8 cellular contexts compared by ENCODE assay signal in genomic region chr6:7053125-7053784, GRCh38. TPM values are rescaled to one million over a fixed set of nuclear protein-coding genes. Genes with fewer than 3 reads are reported as not detected.
DNase-seq lines count a peak whose midpoint lies in the region; ATAC-seq, FAIRE-seq and TF ChIP-seq lines count a peak whose summit lies in the region.

No MANE protein-coding gene starts in this region.

- H4K8ac ChIP-seq in H1 (ENCODE audit: extremely low read depth, insufficient read depth, low read length): no peak overlapping the region

- no peak for FAIRE-seq in H1 (lab: Jason Lieb, UNC)

- no peak overlapping the region for H4K5ac ChIP-seq in H1 (ENCODE audit: insufficient read length, low read depth, low read length)

- TF ChIP-seq CTCF in A673 (conservative IDR thresholded peaks at IDR 0.05; ENCODE audit: low read depth, low read length): no peak
- TF ChIP-seq CTCF in H1 (IDR thresholded peaks at IDR 0.05; ENCODE audit: control extremely low read depth in 1 of 3, insufficient read depth in 1 of 3, low read depth in 1 of 3, low read length in 3 of 3): no peak
- no peak for TF ChIP-seq CTCF in nephron progenitor cell (IDR thresholded peaks at IDR 0.05)

- H3K9me3 Mint-ChIP-seq in nephron progenitor cell: no peaks in the 10 kb centered on the region

- ATAC-seq in HG03108 (IDR thresholded peaks at IDR 0.05; ENCODE audit: unreplicated experiment): no peak

- H3K36me3 ChIP-seq in A673 (ENCODE audit: insufficient read depth, low read length, poor library complexity, severe bottlenecking) (no peaks in the 10 kb centered on the region), HUES48 (ENCODE audit: control insufficient read depth, insufficient read depth, low read length) (no peaks in the 10 kb centered on the region), H1 (ENCODE audit: control insufficient read depth in 2 of 4, insufficient read depth in 4 of 4, low read length in 3 of 4) (no peaks in the 10 kb centered on the region)

- H3K79me2 ChIP-seq in H1 (ENCODE audit: control insufficient read depth in 1 of 2, insufficient read depth in 2 of 2, low read length in 2 of 2): no peaks in the 10 kb centered on the region

- TSS peak; percentile 39 for BruUV-seq in A673 (replicated peaks; lab: Mats Ljungman, UMichigan)

- H2BK120ac ChIP-seq in H1 (replicated peaks; ENCODE audit: low read depth, low read length): no peak overlapping the region

- H2BK5ac ChIP-seq in H1 (ENCODE audit: low read depth, low read length): no peak overlapping the region

- H3K4ac ChIP-seq in H1 (replicated peaks; ENCODE audit: insufficient read length, low read depth, low read length): no peak overlapping the region

- peaks cover 23% of the 10 kb centered on the region for H3K27me3 Mint-ChIP-seq in nephron progenitor cell (ENCODE audit: low read depth, poor library complexity)

- H4K20me1 ChIP-seq in H1 (replicated peaks in 1 of 2; ENCODE audit: control insufficient read depth in 1 of 2, insufficient read depth in 2 of 2, low read length in 2 of 2): no peaks in the 10 kb centered on the region

- H2BK15ac ChIP-seq in H1 (ENCODE audit: low read length): no peak overlapping the region

- H3K4me1 Mint-ChIP-seq in nephron progenitor cell: peaks cover 17% of the 10 kb centered on the region

- no peak overlapping the region for H3K23ac ChIP-seq in H1 (ENCODE audit: insufficient read length)

- POLR2A ChIA-PET in A673 (lab: Charles Lee; ENCODE audit: low non-redundant PET): no interaction called here
- POLR2A ChIA-PET in H1 (lab: Charles Lee; ENCODE audit: partially characterized antibody): interaction anchor here (1.4 to 1.7 kb wide), 2 partner anchors 53 to 186 kb away, joined by 4 to 7 read pairs; no protein-coding TSS in a partner anchor

- H3K4me3 Mint-ChIP-seq in nephron progenitor cell: peak overlapping the region; percentile 78

- H3K4me2 ChIP-seq in H1 (ENCODE audit: insufficient read depth in 1 of 2, low read depth in 2 of 2, low read length in 2 of 2): peak overlapping the region; percentile 97 to 98

- H3K36me3 Mint-ChIP-seq in nephron progenitor cell (ENCODE audit: low read depth): no peaks in the 10 kb centered on the region

- H3K18ac ChIP-seq in H1 (ENCODE audit: extremely low read depth, low read length): no peak overlapping the region

- H2AFZ ChIP-seq in H1 (ENCODE audit: low read length): no peak overlapping the region

- H3K27ac ChIP-seq in A673 (ENCODE audit: low read depth, low read length, poor library complexity, severe bottlenecking) (no peak overlapping the region), HUES48 (ENCODE audit: low read depth, low read length) (no peak overlapping the region), H1 (ENCODE audit: low read depth, low read length) (no peak overlapping the region)

- intact Hi-C loops in A673 (cut with micrococcal nuclease; ENCODE audit: unreplicated experiment): loop anchor here (5.0 to 10.0 kb wide), 3 partner anchors 54 to 358 kb away; partner anchors contain the start of gene RREB1

- no peak overlapping the region for H2BK20ac ChIP-seq in H1 (ENCODE audit: low read length)

- CTCF ChIA-PET in A673 (lab: Charles Lee) (no interaction called here), H1 (lab: Charles Lee; ENCODE audit: partially characterized antibody) (interaction anchor here (0.6 to 0.7 kb wide), 2 partner anchors 13 to 23 kb away, joined by 3 read pairs; no protein-coding TSS in a partner anchor)

- H3K79me1 ChIP-seq in H1 (ENCODE audit: low read depth, low read length): no peaks in the 10 kb centered on the region

- DNase-seq in A673 (ENCODE audit: low spot score): no peak
- no peak for DNase-seq in H1 (ENCODE audit: low read depth in 1 of 2, low spot score in 2 of 2)
- DNase-seq in nephron progenitor cell: no peak
- DNase-seq in HK-2 (ENCODE audit: unreplicated experiment): no peak
- no peak for DNase-seq in activated CD4-positive, CD25-positive, alpha-beta regulatory T cell (lab: John Stamatoyannopoulos, UW)
- no peak for DNase-seq in mucosa of gallbladder (ENCODE audit: low spot score)

- H3K27ac Mint-ChIP-seq in nephron progenitor cell: peak overlapping the region; percentile 89

- H3K4me1 ChIP-seq in A673 (ENCODE audit: insufficient read depth, low read length, poor library complexity, severe bottlenecking): peaks cover 33% of the 10 kb centered on the region
- H3K4me1 ChIP-seq in HUES48 (ENCODE audit: control insufficient read depth, insufficient read depth, low read length): peaks cover 13% of the 10 kb centered on the region
- peaks cover 2 to 5% (median 5%) of the 10 kb centered on the region in 4 experiments; a peak in 4 of 7 replicates for H3K4me1 ChIP-seq in H1 (replicated peaks in 1 of 4; ENCODE audit: control insufficient read depth in 3 of 4, insufficient read depth in 4 of 4, low read length in 3 of 4)

- no peak overlapping the region for H4K91ac ChIP-seq in H1 (replicated peaks; ENCODE audit: insufficient read length, low read length)

- H3K9ac ChIP-seq in HUES48 (ENCODE audit: low read depth, low read length) (no peak overlapping the region), H1 (replicated peaks in 1 of 4; ENCODE audit: extremely low read depth in 1 of 4, low read depth in 3 of 4, low read length in 3 of 4) (no peak overlapping the region)

- H3K4me3 ChIP-seq in A673 (ENCODE audit: low read depth, low read length, poor library complexity, severe bottlenecking) (peak overlapping the region; percentile 70), HUES48 (ENCODE audit: low read depth, low read length) (peak overlapping the region; percentile 89), H1 (ENCODE audit: extremely low read depth in 1 of 4, insufficient read depth in 2 of 4, low read depth in 3 of 4, low read length in 4 of 4) (peak overlapping the region in 2 of 4 experiments; percentile 78 to 83; a peak in 3 of 8 replicates)

- H3K9me3 ChIP-seq in A673 (ENCODE audit: low read depth, low read length, poor library complexity, severe bottlenecking) (no peaks in the 10 kb centered on the region), HUES48 (ENCODE audit: control insufficient read depth, insufficient read depth, low read length) (no peaks in the 10 kb centered on the region), H1 (ENCODE audit: insufficient read depth in 2 of 2, low read depth in 1 of 2, low read length in 1 of 2) (no peaks in the 10 kb centered on the region)

- no peak overlapping the region for H3K56ac ChIP-seq in H1 (replicated peaks; ENCODE audit: insufficient read length, low read depth, low read length)

- peaks cover 15% of the 10 kb centered on the region for H3K23me2 ChIP-seq in H1 (ENCODE audit: low read depth, low read length)

- TF ChIP-seq POLR2A in H1 (IDR thresholded peaks at IDR 0.05; ENCODE audit: control extremely low read depth in 1 of 2, low read depth in 2 of 2, low read length in 2 of 2): no peak

- 33% methylated on average over 5 of the region's 5 CpGs; no CpG with 5 or more reads in 1 of the 2 experiments for WGBS in H1 (ENCODE audit: extremely low coverage in 1 of 2, insufficient coverage in 1 of 2, insufficient read length in 1 of 2, insufficient replicate concordance in 2 of 2, low coverage in 1 of 2, low lambda C conversion rate in 2 of 2, missing lambda C conversion rate in 1 of 2), 2 experiments

- no peak for TF ChIP-seq RAD21 in H1 (IDR thresholded peaks at IDR 0.05 in 1 of 2, conservative IDR thresholded peaks at IDR 0.05 in 1 of 2; ENCODE audit: low read depth in 2 of 2, low read length in 2 of 2)

- TF ChIP-seq EP300 in H1 (IDR thresholded peaks at IDR 0.05; ENCODE audit: borderline replicate concordance in 1 of 2, low read depth in 2 of 2, low read length in 2 of 2): no peak

- H2AK5ac ChIP-seq in H1 (ENCODE audit: low read depth, low read length): no peak overlapping the region

- H2BK12ac ChIP-seq in H1 (ENCODE audit: low read depth, low read length): no peak overlapping the region

- H3K27me3 ChIP-seq in A673 (replicated peaks; ENCODE audit: insufficient read depth, low read depth, low read length, poor library complexity) (no peaks in the 10 kb centered on the region), HUES48 (ENCODE audit: control insufficient read depth, insufficient read depth, low read length) (peaks cover 18% of the 10 kb centered on the region), H1 (replicated peaks in 1 of 4; ENCODE audit: control insufficient read depth in 3 of 4, extremely low read depth in 1 of 4, insufficient read depth in 3 of 4, low read length in 3 of 4) (peaks cover 0 to 16% (median 9%) of the 10 kb centered on the region in 4 experiments; a peak in 5 of 7 replicates)

- H3K14ac ChIP-seq in H1 (ENCODE audit: insufficient read length): no peak overlapping the region

TF ChIP-seq in H1, 55 proteins besides CTCF, POLR2A, EP300 and RAD21 (continues in another document):
- TF ChIP-seq YY1 (IDR thresholded peaks at IDR 0.05; ENCODE audit: low read depth, low read length): no peak
- TF ChIP-seq TAF7 (optimal IDR thresholded peaks at IDR 0.05; ENCODE audit: borderline replicate concordance, low read depth, low read length): no peak
- no peak for TF ChIP-seq CHD1 (IDR thresholded peaks at IDR 0.05; ENCODE audit: low read depth, low read length)
- TF ChIP-seq POLR2AphosphoS5 (IDR thresholded peaks at IDR 0.05; ENCODE audit: low read depth, low read length): no peak
- no peak for TF ChIP-seq NANOG (IDR thresholded peaks at IDR 0.05; ENCODE audit: insufficient read depth, low read depth, low read length, poor library complexity, severe bottlenecking)
- no peak for TF ChIP-seq SP4 (IDR thresholded peaks at IDR 0.05; ENCODE audit: low read length)
- no peak for TF ChIP-seq SIX5 (IDR thresholded peaks at IDR 0.05; ENCODE audit: low read depth, low read length)
- TF ChIP-seq JUND (IDR thresholded peaks at IDR 0.05; ENCODE audit: low read length): no peak
- no peak for TF ChIP-seq CBX8 (IDR thresholded peaks at IDR 0.05; ENCODE audit: borderline replicate concordance, low read depth, low read length)

RNA-seq across cellular contexts. Expression of gene RREB1, which starts 54.5 kb away (rescaled TPM):
- total RNA-seq in A673 (2021) (55.5 and 61.6 TPM in 2 replicates), mucosa of gallbladder (74.3 TPM)
- total RNA-seq in H1 (2021; fragmentation: NEBNext Ultra II Directional; extraction: Animal tissue kit (Norgen Biotek cat#: 25700)): 30.9 and 34.7 TPM in 2 replicates
- 3.9 and 5.6 TPM in 2 replicates for polyA plus RNA-seq in H1 (2011; rRNA removed)
- 3.5 TPM for polyA plus RNA-seq in H1 (2011; cell fraction: cytosol; rRNA removed)
- 13.6 TPM for polyA plus RNA-seq in H1 (2011; cell fraction: nucleus; rRNA removed)
- polyA plus RNA-seq in H1 (2012, experiment 1 of 2): 11.3 to 15.9 TPM (median 12.9 TPM) in 4 replicates
- polyA plus RNA-seq in H1 (2012, experiment 2 of 2): 5.0 TPM
- 10.9 TPM for polyA plus RNA-seq in H1 (2013, experiment 1 of 2)
- 10.1 TPM for polyA plus RNA-seq in H1 (2013, experiment 2 of 2)
- polyA minus RNA-seq in H1 (2011; rRNA and poly(A)+ RNA removed): 19.3 and 22.7 TPM in 2 replicates
- 17.1 TPM for polyA minus RNA-seq in H1 (2011; cell fraction: cytosol; rRNA and poly(A)+ RNA removed)
- polyA minus RNA-seq in H1 (2011; cell fraction: nucleus; rRNA and poly(A)+ RNA removed): 21.1 TPM
